ENCODE assay signal across 2 cellular contexts in the genomic region with DNA sequence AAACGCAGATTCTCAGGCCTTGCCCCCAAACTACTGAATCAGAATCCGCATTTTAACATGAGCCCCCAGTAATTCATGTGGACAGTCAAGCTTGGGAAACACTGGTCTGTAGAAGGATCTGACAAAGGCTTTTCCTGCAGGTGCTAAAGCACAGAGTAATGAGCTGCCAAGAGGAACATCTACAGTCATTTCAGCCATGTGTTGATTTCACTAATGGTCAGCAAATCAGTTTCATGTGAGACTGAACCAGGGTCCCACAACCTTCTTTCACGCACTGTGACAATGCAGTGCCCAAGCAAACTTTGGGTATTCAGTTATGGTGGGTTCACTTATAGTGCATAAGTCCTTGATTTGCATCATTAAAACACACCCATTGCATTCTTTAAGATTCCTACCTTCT.
TF ChIP-seq lines count a peak whose summit lies in the region.

No MANE protein-coding gene starts in this region.

TF ChIP-seq in SK-N-SH treated with all-trans-retinoic acid at 6 μM for 48 hours, 23 proteins besides CTCF, POLR2A, EP300 and RAD21 (continued from another document):
- TF ChIP-seq, protein P1, sequence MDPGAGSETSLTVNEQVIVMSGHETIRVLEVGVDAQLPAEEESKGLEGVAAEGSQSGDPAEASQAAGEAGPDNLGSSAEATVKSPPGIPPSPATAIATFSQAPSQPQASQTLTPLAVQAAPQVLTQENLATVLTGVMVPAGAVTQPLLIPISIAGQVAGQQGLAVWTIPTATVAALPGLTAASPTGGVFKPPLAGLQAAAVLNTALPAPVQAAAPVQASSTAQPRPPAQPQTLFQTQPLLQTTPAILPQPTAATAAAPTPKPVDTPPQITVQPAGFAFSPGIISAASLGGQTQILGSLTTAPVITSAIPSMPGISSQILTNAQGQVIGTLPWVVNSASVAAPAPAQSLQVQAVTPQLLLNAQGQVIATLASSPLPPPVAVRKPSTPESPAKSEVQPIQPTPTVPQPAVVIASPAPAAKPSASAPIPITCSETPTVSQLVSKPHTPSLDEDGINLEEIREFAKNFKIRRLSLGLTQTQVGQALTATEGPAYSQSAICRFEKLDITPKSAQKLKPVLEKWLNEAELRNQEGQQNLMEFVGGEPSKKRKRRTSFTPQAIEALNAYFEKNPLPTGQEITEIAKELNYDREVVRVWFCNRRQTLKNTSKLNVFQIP (CRISPR knock-in tag; IDR thresholded peaks at IDR 0.05; ENCODE audit: borderline replicate concordance, low read depth) = no peak
- TF ChIP-seq ZFP3 (CRISPR knock-in tag; IDR thresholded peaks at IDR 0.05) = no peak
- TF ChIP-seq ISL1 (CRISPR knock-in tag; IDR thresholded peaks at IDR 0.05) = no peak
- no peak for TF ChIP-seq ZFP30 (CRISPR knock-in tag; IDR thresholded peaks at IDR 0.05)
- no peak for TF ChIP-seq ESRRG (CRISPR knock-in tag; IDR thresholded peaks at IDR 0.05)

TF ChIP-seq in GM23338, 12 proteins besides CTCF, POLR2A, EP300 and RAD21 (continued from another document):
- TF ChIP-seq, protein P2, sequence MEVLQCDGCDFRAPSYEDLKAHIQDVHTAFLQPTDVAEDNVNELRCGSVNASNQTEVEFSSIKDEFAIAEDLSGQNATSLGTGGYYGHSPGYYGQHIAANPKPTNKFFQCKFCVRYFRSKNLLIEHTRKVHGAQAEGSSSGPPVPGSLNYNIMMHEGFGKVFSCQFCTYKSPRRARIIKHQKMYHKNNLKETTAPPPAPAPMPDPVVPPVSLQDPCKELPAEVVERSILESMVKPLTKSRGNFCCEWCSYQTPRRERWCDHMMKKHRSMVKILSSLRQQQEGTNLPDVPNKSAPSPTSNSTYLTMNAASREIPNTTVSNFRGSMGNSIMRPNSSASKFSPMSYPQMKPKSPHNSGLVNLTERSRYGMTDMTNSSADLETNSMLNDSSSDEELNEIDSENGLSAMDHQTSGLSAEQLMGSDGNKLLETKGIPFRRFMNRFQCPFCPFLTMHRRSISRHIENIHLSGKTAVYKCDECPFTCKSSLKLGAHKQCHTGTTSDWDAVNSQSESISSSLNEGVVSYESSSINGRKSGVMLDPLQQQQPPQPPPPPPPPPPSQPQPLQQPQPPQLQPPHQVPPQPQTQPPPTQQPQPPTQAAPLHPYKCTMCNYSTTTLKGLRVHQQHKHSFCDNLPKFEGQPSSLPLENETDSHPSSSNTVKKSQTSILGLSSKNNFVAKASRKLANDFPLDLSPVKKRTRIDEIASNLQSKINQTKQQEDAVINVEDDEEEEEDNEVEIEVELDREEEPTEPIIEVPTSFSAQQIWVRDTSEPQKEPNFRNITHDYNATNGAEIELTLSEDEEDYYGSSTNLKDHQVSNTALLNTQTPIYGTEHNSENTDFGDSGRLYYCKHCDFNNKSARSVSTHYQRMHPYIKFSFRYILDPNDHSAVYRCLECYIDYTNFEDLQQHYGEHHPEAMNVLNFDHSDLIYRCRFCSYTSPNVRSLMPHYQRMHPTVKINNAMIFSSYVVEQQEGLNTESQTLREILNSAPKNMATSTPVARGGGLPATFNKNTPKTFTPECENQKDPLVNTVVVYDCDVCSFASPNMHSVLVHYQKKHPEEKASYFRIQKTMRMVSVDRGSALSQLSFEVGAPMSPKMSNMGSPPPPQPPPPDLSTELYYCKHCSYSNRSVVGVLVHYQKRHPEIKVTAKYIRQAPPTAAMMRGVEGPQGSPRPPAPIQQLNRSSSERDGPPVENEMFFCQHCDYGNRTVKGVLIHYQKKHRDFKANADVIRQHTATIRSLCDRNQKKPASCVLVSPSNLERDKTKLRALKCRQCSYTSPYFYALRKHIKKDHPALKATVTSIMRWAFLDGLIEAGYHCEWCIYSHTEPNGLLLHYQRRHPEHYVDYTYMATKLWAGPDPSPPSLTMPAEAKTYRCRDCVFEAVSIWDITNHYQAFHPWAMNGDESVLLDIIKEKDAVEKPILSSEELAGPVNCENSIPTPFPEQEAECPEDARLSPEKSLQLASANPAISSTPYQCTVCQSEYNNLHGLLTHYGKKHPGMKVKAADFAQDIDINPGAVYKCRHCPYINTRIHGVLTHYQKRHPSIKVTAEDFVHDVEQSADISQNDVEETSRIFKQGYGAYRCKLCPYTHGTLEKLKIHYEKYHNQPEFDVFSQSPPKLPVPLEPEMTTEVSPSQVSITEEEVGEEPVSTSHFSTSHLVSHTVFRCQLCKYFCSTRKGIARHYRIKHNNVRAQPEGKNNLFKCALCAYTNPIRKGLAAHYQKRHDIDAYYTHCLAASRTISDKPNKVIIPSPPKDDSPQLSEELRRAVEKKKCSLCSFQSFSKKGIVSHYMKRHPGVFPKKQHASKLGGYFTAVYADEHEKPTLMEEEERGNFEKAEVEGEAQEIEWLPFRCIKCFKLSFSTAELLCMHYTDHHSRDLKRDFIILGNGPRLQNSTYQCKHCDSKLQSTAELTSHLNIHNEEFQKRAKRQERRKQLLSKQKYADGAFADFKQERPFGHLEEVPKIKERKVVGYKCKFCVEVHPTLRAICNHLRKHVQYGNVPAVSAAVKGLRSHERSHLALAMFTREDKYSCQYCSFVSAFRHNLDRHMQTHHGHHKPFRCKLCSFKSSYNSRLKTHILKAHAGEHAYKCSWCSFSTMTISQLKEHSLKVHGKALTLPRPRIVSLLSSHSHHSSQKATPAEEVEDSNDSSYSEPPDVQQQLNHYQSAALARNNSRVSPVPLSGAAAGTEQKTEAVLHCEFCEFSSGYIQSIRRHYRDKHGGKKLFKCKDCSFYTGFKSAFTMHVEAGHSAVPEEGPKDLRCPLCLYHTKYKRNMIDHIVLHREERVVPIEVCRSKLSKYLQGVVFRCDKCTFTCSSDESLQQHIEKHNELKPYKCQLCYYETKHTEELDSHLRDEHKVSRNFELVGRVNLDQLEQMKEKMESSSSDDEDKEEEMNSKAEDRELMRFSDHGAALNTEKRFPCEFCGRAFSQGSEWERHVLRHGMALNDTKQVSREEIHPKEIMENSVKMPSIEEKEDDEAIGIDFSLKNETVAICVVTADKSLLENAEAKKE (CRISPR knock-in tag; IDR thresholded peaks at IDR 0.05) = no peak
- TF ChIP-seq, protein P3, sequence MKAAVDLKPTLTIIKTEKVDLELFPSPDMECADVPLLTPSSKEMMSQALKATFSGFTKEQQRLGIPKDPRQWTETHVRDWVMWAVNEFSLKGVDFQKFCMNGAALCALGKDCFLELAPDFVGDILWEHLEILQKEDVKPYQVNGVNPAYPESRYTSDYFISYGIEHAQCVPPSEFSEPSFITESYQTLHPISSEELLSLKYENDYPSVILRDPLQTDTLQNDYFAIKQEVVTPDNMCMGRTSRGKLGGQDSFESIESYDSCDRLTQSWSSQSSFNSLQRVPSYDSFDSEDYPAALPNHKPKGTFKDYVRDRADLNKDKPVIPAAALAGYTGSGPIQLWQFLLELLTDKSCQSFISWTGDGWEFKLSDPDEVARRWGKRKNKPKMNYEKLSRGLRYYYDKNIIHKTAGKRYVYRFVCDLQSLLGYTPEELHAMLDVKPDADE (IDR thresholded peaks at IDR 0.05) = no peak
- TF ChIP-seq ZNF331 (CRISPR knock-in tag; IDR thresholded peaks at IDR 0.05; ENCODE audit: low read depth) (no peak), JUNB (IDR thresholded peaks at IDR 0.05; ENCODE audit: unreplicated experiment) (no peak), EZH2phosphoT487 (IDR thresholded peaks at IDR 0.05; ENCODE audit: unreplicated experiment) (no peak), ZNF114 (CRISPR knock-in tag; IDR thresholded peaks at IDR 0.05) (no peak)
- TF ChIP-seq, protein P4, sequence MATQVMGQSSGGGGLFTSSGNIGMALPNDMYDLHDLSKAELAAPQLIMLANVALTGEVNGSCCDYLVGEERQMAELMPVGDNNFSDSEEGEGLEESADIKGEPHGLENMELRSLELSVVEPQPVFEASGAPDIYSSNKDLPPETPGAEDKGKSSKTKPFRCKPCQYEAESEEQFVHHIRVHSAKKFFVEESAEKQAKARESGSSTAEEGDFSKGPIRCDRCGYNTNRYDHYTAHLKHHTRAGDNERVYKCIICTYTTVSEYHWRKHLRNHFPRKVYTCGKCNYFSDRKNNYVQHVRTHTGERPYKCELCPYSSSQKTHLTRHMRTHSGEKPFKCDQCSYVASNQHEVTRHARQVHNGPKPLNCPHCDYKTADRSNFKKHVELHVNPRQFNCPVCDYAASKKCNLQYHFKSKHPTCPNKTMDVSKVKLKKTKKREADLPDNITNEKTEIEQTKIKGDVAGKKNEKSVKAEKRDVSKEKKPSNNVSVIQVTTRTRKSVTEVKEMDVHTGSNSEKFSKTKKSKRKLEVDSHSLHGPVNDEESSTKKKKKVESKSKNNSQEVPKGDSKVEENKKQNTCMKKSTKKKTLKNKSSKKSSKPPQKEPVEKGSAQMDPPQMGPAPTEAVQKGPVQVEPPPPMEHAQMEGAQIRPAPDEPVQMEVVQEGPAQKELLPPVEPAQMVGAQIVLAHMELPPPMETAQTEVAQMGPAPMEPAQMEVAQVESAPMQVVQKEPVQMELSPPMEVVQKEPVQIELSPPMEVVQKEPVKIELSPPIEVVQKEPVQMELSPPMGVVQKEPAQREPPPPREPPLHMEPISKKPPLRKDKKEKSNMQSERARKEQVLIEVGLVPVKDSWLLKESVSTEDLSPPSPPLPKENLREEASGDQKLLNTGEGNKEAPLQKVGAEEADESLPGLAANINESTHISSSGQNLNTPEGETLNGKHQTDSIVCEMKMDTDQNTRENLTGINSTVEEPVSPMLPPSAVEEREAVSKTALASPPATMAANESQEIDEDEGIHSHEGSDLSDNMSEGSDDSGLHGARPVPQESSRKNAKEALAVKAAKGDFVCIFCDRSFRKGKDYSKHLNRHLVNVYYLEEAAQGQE (IDR thresholded peaks at IDR 0.05; ENCODE audit: unreplicated experiment) = no peak
